In the genomic region with DNA sequence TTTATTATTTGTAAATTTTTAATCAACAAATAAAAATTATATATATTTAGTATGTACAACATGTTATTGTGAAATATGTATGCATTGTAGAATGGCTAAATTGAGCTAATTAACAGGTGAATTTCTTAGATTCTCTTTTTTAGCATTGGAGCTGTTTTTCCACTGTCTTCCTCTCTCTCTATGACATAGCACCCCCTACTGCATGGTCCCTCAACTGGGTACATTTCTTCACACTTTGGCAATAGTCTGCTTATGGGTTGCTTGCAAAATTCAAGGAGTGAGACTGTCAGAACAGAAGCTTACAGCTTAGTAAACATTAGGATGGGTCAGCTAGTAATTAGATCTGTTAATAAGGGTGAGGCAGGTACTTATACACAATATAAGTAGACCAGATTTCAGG, we compare ENCODE assay signal across 9 cellular contexts.
DNase-seq lines count a peak whose midpoint lies in the region; ATAC-seq, FAIRE-seq and TF ChIP-seq lines count a peak whose summit lies in the region.
"Had no signal": no experiment of that assay in that cellular context is flagged by ENCODE, and none has a peak within 500 bp of the region (broad histone marks: within the 10 kb centered on the region; RNA-seq: fewer than 3 reads in every experiment).

No MANE protein-coding gene starts in this region.

- FAIRE-seq in kidney (lab: Jason Lieb, UNC), result peak; percentile 25

- H3K4me3 ChIP-seq in KMS-11 (IDR thresholded peaks at IDR 0.05; ENCODE audit: insufficient read depth, low read depth, low read length), result no peak overlapping the region
- no peak overlapping the region for H3K4me3 ChIP-seq in kidney (ENCODE audit: low read length in 2 of 2)
- H3K4me3 ChIP-seq in adrenal gland, result no peak overlapping the region

- peak; percentile 84 for ATAC-seq in WTC11
- ATAC-seq in GM18867 (IDR thresholded peaks at IDR 0.05; ENCODE audit: unreplicated experiment), result no peak

- no peak overlapping the region for H3K9ac ChIP-seq in KMS-11
- H3K9ac ChIP-seq in kidney (ENCODE audit: low read length in 2 of 2), result no peak overlapping the region

- peaks cover 23% of the 10 kb centered on the region for H3K27me3 Mint-ChIP-seq in WTC11 (ENCODE audit: low read depth)

- intact Hi-C loops in kidney (cut with DNase I), result no loop called here
- intact Hi-C loops in adrenal gland (cut with DNase I), result no loop called here

- H3K27me3 ChIP-seq in KMS-11 (ENCODE audit: insufficient read depth, low read depth) (no peaks in the 10 kb centered on the region), adrenal gland (no peaks in the 10 kb centered on the region)

- no peak overlapping the region for H3K27ac Mint-ChIP-seq in WTC11

- peaks cover 22% of the 10 kb centered on the region for H3K9me3 Mint-ChIP-seq in WTC11

- no peak overlapping the region for H3K4me3 Mint-ChIP-seq in WTC11

- TF ChIP-seq CTCF in KMS-11 (conservative IDR thresholded peaks at IDR 0.05; ENCODE audit: low read depth, low read length) (0 out of 2 replicates have a peak, but pooled peaks have one; percentile 23), WTC11 (IDR thresholded peaks at IDR 0.05) (peak; percentile 34; the same call in 1 of the 2 replicates), kidney (IDR thresholded peaks at IDR 0.05; ENCODE audit: borderline replicate concordance, extremely low read depth, insufficient read depth) (peak; percentile 5), adrenal gland (IDR thresholded peaks at IDR 0.05) (peak in 1 of 6 experiments; percentile 19)

- CTCF ChIA-PET in WTC11 (lab: Charles Lee), result interaction anchor here (0.6 to 1.3 kb wide), 11 partner anchors 10 to 658 kb away, joined by 3 to 11 read pairs (median 3); no protein-coding TSS in a partner anchor

- no peaks in the 10 kb centered on the region for H4K20me1 ChIP-seq in KMS-11 (ENCODE audit: insufficient read depth)

- H3K4me1 Mint-ChIP-seq in WTC11, result peaks cover 24% of the 10 kb centered on the region

- peak; percentile 22 for DNase-seq in COR-L47 (lab: John Stamatoyannopoulos, UW)
- peak; percentile 22 for DNase-seq in WTC11 (ENCODE audit: low spot score)
- no peak for DNase-seq in kidney
- DNase-seq in NCI-H510A (lab: John Stamatoyannopoulos, UW), result no peak
- DNase-seq in adrenal gland, result no peak
- no peak for DNase-seq in LoVo (ENCODE audit: low spot score)
- DNase-seq: activated CD4-positive, alpha-beta T cell treated with anti-CD3 and anti-CD28 coated beads for 48 hours had no signal

- H3K4me2 ChIP-seq in KMS-11, result no peak overlapping the region

- no peak overlapping the region for H3K27ac ChIP-seq in KMS-11
- no peak overlapping the region for H3K27ac ChIP-seq in kidney (ENCODE audit: low read depth in 2 of 2, low read length in 2 of 2)
- H3K27ac ChIP-seq in adrenal gland, result no peak overlapping the region

- peaks cover 26% of the 10 kb centered on the region for H3K36me3 Mint-ChIP-seq in WTC11

- no peaks in the 10 kb centered on the region for H3K4me1 ChIP-seq in KMS-11 (ENCODE audit: low read depth, poor library complexity, severe bottlenecking)
- no peaks in the 10 kb centered on the region for H3K4me1 ChIP-seq in kidney (ENCODE audit: control insufficient read depth in 1 of 2, insufficient read depth in 1 of 2, low read depth in 1 of 2, low read length in 2 of 2)
- H3K4me1 ChIP-seq in adrenal gland (replicated peaks in 1 of 2), result no peaks in the 10 kb centered on the region

- TF ChIP-seq POLR2A in adrenal gland (IDR thresholded peaks at IDR 0.05), result no peak

- POLR2A ChIA-PET in WTC11 (lab: Charles Lee), result no interaction called here

- H3K79me2 ChIP-seq in KMS-11 (ENCODE audit: insufficient read depth, low read depth), result no peaks in the 10 kb centered on the region

- H3K9me3 ChIP-seq in kidney (ENCODE audit: control insufficient read depth in 1 of 2, low read length in 2 of 2) (no peaks in the 10 kb centered on the region), adrenal gland (replicated peaks in 1 of 3) (no peaks in the 10 kb centered on the region)

- no peaks in the 10 kb centered on the region for H3K36me3 ChIP-seq in KMS-11 (ENCODE audit: insufficient read depth)
- H3K36me3 ChIP-seq in kidney (ENCODE audit: control insufficient read depth in 1 of 2, insufficient read depth in 2 of 2, low read length in 2 of 2), result no peaks in the 10 kb centered on the region
- H3K36me3 ChIP-seq in adrenal gland (replicated peaks in 1 of 2), result no peaks in the 10 kb centered on the region

- no peak overlapping the region for H2AFZ ChIP-seq in KMS-11 (ENCODE audit: low read depth)

TF ChIP-seq in WTC11, 78 proteins besides CTCF, POLR2A, EP300 and RAD21 (continues in another document):
- no peak for TF ChIP-seq MYBL2 (CRISPR knock-in tag; IDR thresholded peaks at IDR 0.05)
- TF ChIP-seq, protein P1, sequence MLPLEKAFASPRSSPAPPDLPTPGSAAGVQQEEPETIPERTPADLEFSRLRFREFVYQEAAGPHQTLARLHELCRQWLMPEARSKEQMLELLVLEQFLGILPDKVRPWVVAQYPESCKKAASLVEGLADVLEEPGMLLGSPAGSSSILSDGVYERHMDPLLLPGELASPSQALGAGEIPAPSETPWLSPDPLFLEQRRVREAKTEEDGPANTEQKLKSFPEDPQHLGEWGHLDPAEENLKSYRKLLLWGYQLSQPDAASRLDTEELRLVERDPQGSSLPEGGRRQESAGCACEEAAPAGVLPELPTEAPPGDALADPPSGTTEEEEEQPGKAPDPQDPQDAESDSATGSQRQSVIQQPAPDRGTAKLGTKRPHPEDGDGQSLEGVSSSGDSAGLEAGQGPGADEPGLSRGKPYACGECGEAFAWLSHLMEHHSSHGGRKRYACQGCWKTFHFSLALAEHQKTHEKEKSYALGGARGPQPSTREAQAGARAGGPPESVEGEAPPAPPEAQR (CRISPR knock-in tag; IDR thresholded peaks at IDR 0.05), result no peak
- TF ChIP-seq RORB (CRISPR knock-in tag; IDR thresholded peaks at IDR 0.05), result no peak
- no peak for TF ChIP-seq NFYB (CRISPR knock-in tag; conservative IDR thresholded peaks at IDR 0.05; ENCODE audit: low read depth)
- TF ChIP-seq ZNF219 (CRISPR knock-in tag; IDR thresholded peaks at IDR 0.05; ENCODE audit: borderline replicate concordance), result no peak
- TF ChIP-seq, protein P2, sequence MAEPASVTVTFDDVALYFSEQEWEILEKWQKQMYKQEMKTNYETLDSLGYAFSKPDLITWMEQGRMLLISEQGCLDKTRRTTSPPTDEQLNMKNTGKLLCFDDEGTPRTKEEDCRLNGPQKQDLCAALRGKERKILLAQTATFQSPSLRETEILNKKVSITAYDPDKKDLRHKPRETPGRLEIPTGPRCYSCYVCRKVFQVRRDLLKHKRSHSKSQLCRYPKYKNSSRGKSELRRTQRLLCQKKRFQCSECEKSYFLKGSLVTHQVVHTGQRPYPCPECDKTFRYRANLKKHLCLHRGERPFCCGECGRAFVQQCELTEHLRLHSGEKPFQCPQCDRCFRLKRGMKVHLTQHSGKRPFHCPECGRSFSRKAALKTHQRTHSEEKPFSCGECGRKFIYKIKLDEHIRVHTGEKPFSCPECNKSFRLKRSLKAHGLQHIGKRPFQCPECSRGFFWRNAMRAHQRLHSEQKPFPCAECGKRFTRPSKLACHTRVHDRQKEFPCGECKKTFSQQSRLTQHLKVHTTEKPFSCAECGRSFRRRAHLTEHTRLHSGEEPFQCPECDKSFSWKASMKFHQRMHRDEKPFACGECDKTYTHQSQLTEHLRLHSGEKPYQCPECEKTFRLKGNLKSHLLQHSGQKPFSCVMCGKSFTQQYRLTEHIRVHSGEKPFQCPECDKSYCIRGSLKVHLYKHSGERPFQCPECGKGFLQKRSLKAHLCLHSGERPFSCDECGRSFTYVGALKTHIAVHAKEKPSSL (CRISPR knock-in tag; conservative IDR thresholded peaks at IDR 0.05), result no peak
- TF ChIP-seq FOXP1 (CRISPR knock-in tag; IDR thresholded peaks at IDR 0.05; ENCODE audit: borderline replicate concordance), result no peak
- TF ChIP-seq, protein P3, sequence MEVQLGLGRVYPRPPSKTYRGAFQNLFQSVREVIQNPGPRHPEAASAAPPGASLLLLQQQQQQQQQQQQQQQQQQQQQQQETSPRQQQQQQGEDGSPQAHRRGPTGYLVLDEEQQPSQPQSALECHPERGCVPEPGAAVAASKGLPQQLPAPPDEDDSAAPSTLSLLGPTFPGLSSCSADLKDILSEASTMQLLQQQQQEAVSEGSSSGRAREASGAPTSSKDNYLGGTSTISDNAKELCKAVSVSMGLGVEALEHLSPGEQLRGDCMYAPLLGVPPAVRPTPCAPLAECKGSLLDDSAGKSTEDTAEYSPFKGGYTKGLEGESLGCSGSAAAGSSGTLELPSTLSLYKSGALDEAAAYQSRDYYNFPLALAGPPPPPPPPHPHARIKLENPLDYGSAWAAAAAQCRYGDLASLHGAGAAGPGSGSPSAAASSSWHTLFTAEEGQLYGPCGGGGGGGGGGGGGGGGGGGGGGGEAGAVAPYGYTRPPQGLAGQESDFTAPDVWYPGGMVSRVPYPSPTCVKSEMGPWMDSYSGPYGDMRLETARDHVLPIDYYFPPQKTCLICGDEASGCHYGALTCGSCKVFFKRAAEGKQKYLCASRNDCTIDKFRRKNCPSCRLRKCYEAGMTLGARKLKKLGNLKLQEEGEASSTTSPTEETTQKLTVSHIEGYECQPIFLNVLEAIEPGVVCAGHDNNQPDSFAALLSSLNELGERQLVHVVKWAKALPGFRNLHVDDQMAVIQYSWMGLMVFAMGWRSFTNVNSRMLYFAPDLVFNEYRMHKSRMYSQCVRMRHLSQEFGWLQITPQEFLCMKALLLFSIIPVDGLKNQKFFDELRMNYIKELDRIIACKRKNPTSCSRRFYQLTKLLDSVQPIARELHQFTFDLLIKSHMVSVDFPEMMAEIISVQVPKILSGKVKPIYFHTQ (CRISPR knock-in tag; IDR thresholded peaks at IDR 0.05), result no peak
- no peak for TF ChIP-seq RELA (CRISPR knock-in tag; IDR thresholded peaks at IDR 0.05; ENCODE audit: borderline replicate concordance)
- TF ChIP-seq, protein P4, sequence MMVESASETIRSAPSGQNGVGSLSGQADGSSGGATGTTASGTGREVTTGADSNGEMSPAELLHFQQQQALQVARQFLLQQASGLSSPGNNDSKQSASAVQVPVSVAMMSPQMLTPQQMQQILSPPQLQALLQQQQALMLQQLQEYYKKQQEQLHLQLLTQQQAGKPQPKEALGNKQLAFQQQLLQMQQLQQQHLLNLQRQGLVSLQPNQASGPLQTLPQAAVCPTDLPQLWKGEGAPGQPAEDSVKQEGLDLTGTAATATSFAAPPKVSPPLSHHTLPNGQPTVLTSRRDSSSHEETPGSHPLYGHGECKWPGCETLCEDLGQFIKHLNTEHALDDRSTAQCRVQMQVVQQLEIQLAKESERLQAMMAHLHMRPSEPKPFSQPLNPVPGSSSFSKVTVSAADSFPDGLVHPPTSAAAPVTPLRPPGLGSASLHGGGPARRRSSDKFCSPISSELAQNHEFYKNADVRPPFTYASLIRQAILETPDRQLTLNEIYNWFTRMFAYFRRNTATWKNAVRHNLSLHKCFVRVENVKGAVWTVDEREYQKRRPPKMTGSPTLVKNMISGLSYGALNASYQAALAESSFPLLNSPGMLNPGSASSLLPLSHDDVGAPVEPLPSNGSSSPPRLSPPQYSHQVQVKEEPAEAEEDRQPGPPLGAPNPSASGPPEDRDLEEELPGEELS (CRISPR knock-in tag; IDR thresholded peaks at IDR 0.05), result no peak
- no peak for TF ChIP-seq EMX1 (CRISPR knock-in tag; IDR thresholded peaks at IDR 0.05)

Comparison
In these comparisons a context has a peak if more than half of its experiments do, and no peak if none do; other contexts are left out.
1. DNase-seq: peak in COR-L47 (single experiment) and WTC11 (single experiment); none in kidney (single experiment), NCI-H510A (single experiment), adrenal gland (0 of 7) and LoVo (single experiment).